Comparison of ENCODE assay signal across 19 cellular contexts in genomic region chr11:68125164-68125563, GRCh38.
"Had no signal": no experiment of that assay in that cellular context is flagged by ENCODE, and none has a peak within 500 bp of the region (broad histone marks: within the 10 kb centered on the region; RNA-seq: fewer than 3 reads in every experiment).

No MANE protein-coding gene starts in this region.

- H3K27ac Mint-ChIP-seq: activated CD4-positive, alpha-beta T cell treated with anti-CD3 and anti-CD28 coated beads, Interleukin-2, amount 10 ng/mL, durations not matched to agents 7 days and 5 days; activated CD8-positive, alpha-beta T cell treated with anti-CD3 and anti-CD28 coated beads for 36 hours; activated T-helper 1 cell treated with anti-CD3 and anti-CD28 coated beads, Interleukin-12 subunit alpha, Interleukin-12 subunit beta, Interleukin-2, Interleukin-4 antibody, amounts not matched to agents 30 ng/mL and 10 ng/mL and 1 ng/mL, durations not matched to agents 14 hours and 24 hours and 36 hours; natural killer cell; T-helper 2 cell treated with Interferon-gamma antibody and Interleukin-4, amounts not matched to agents 5 μg/mL and 100 μg/mL, for 36 hours had no signal

- H3K4me3 ChIP-seq: lung, prostate gland, tibial artery had no signal

- H3K9me3 Mint-ChIP-seq: activated CD8-positive, alpha-beta T cell treated with anti-CD3 and anti-CD28 coated beads for 36 hours; activated T-helper 1 cell treated with anti-CD3 and anti-CD28 coated beads, Interleukin-12 subunit alpha, Interleukin-12 subunit beta, Interleukin-2, Interleukin-4 antibody, amounts not matched to agents 30 ng/mL and 10 ng/mL and 1 ng/mL, durations not matched to agents 14 hours and 24 hours and 36 hours; natural killer cell; T-helper 2 cell treated with Interferon-gamma antibody and Interleukin-4, amounts not matched to agents 5 μg/mL and 100 μg/mL, for 36 hours had no signal

- ATAC-seq: activated CD8-positive, alpha-beta T cell treated with anti-CD3 and anti-CD28 coated beads for 36 hours; foreskin keratinocyte; left lobe of liver; natural killer cell; stimulated activated naive CD8-positive, alpha-beta T cell treated with anti-CD3 and anti-CD28 coated beads, Interleukin-15, Interleukin-2, amounts not matched to agents 100 U/mL and 50 U/mL, for 24 hours had no signal

- H3K9me3 ChIP-seq: prostate gland, tibial artery had no signal

- DNase-seq: activated CD4-positive, alpha-beta T cell treated with anti-CD3 and anti-CD28 coated beads, Interleukin-2, amount 10 ng/mL, durations not matched to agents 7 days and 5 days; activated CD4-positive, CD25-positive, alpha-beta regulatory T cell treated with anti-CD3 and anti-CD28 coated beads, Interleukin-2, amount 50 U/mL, for 72 hours; activated CD8-positive, alpha-beta T cell treated with anti-CD3 and anti-CD28 coated beads for 36 hours; activated gamma-delta T cell; activated naive CD4-positive, alpha-beta T cell treated with anti-CD3 and anti-CD28 coated beads, Interleukin-2, amount 50 U/mL, for 16 hours; brain microvascular endothelial cell; central memory CD4-positive, alpha-beta T cell; effector memory CD4-positive, alpha-beta T cell; foreskin keratinocyte; kidney; natural killer cell; stimulated activated CD4-positive, alpha-beta T cell treated with anti-CD3 and anti-CD28 coated beads, Interleukin-4, amount 100 ng/mL, for 24 hours; stimulated activated naive CD8-positive, alpha-beta T cell treated with anti-CD3 and anti-CD28 coated beads, Interleukin-15, Interleukin-2, amounts not matched to agents 100 U/mL and 50 U/mL, for 24 hours had no signal

- H3K4me1 ChIP-seq: foreskin keratinocyte had no signal

- H3K27ac ChIP-seq: brain microvascular endothelial cell, foreskin keratinocyte, prostate gland, tibial artery had no signal

- H3K27me3 ChIP-seq: brain microvascular endothelial cell, tibial artery had no signal

- H3K4me3 Mint-ChIP-seq: activated CD4-positive, alpha-beta T cell treated with anti-CD3 and anti-CD28 coated beads, Interleukin-2, amount 10 ng/mL, durations not matched to agents 7 days and 5 days; activated CD8-positive, alpha-beta T cell treated with anti-CD3 and anti-CD28 coated beads for 36 hours; activated T-helper 1 cell treated with anti-CD3 and anti-CD28 coated beads, Interleukin-12 subunit alpha, Interleukin-12 subunit beta, Interleukin-2, Interleukin-4 antibody, amounts not matched to agents 30 ng/mL and 10 ng/mL and 1 ng/mL, durations not matched to agents 14 hours and 24 hours and 36 hours; natural killer cell; T-helper 2 cell treated with Interferon-gamma antibody and Interleukin-4, amounts not matched to agents 5 μg/mL and 100 μg/mL, for 36 hours had no signal

- H3K36me3 Mint-ChIP-seq: natural killer cell had no signal

- H3K36me3 ChIP-seq: brain microvascular endothelial cell, prostate gland, tibial artery had no signal
